21 cellular contexts compared by ENCODE assay signal in genomic region chr14:89747146-89747545, GRCh38.
"Had no signal": no experiment of that assay in that cellular context is flagged by ENCODE, and none has a peak within 500 bp of the region (broad histone marks: within the 10 kb centered on the region; RNA-seq: fewer than 3 reads in every experiment).

No MANE protein-coding gene starts in this region.

- H3K4me1 ChIP-seq: SJSA1 had no signal

- H3K27me3 ChIP-seq: SJSA1 had no signal

- H3K9me3 ChIP-seq: SJSA1 had no signal

- DNase-seq: KBM-7, NCI-H1048, NCI-H1105, NCI-H1417 treated with DMSO at 0.1 percent for 48 hours, NCI-H146, NCI-H1694 treated with DMSO at 0.1 percent for 48 hours, NCI-H1930, NCI-H2081, NCI-H2107, NCI-H226, NCI-H446, NCI-H510A, NCI-H524 treated with DMSO at 0.1 percent for 48 hours, NCI-H69, NCI-H774, Right ventricle myocardium superior, RPMI8226, SIG-M5 had no signal

- H3K27ac ChIP-seq: SJSA1, SK-N-MC had no signal

- FAIRE-seq: RCC 7860 had no signal

- H3K36me3 ChIP-seq: SJSA1 had no signal

- H3K4me3 ChIP-seq: SJSA1, SK-N-MC had no signal
